In genomic region chr10:80518143-80518806, GRCh38 we compare ENCODE assay signal across 11 cellular contexts. TPM values are rescaled to one million over a fixed set of nuclear protein-coding genes. Genes with fewer than 3 reads are reported as not detected.
A peak's percentile ranks its signal among the peaks of the same experiment; 100 is the strongest.
DNase-seq lines count a peak whose midpoint lies in the region; ATAC-seq, FAIRE-seq and TF ChIP-seq lines count a peak whose summit lies in the region.
"Had no signal": no experiment of that assay in that cellular context is flagged by ENCODE, and none has a peak within 500 bp of the region (broad histone marks: within the 10 kb centered on the region; RNA-seq: fewer than 3 reads in every experiment).

No MANE protein-coding gene starts in this region.

- 82% methylated on average over 17 of the region's 17 CpGs for WGBS in GM12878 (ENCODE audit: insufficient coverage, insufficient replicate concordance, low lambda C conversion rate, missing lambda C conversion rate)
- 89 to 95% (median 93%) methylated on average over 17 of the region's 17 CpGs for WGBS in psoas muscle, 3 donors

- no peak for TF ChIP-seq EP300 in GM12878 (IDR thresholded peaks at IDR 0.05; ENCODE audit: borderline replicate concordance in 1 of 2, control insufficient read depth in 1 of 2, low read depth in 2 of 2, low read length in 2 of 2)

- BruUV-seq in GM12878 (replicated peaks; lab: Mats Ljungman, UMichigan), result no TSS peak

- DNase-seq in GM18507 (ENCODE audit: extremely low spot score, insufficient read length, low read depth), result no peak
- DNase-seq in GM12878 (ENCODE audit: low read depth, low spot score), result no peak
- peak in 1 of 2 donors; percentile 38 for DNase-seq in psoas muscle
- DNase-seq in kidney tubule cell (ENCODE audit: low spot score), result no peak
- DNase-seq in ACHN, result no peak
- no peak for DNase-seq in GDM1 (lab: John Stamatoyannopoulos, UW)
- DNase-seq: activated T-cell treated with anti-CD3 and anti-CD28 coated beads for 4 hours; NCI-H524; stimulated activated CD4-positive, alpha-beta T cell treated with anti-CD3 and anti-CD28 coated beads, Interleukin-2, amount 100 ng/mL, for 48 hours had no signal

- TF ChIP-seq RAD21 in GM12878 (IDR thresholded peaks at IDR 0.05; ENCODE audit: insufficient read depth, low read depth, low read length), result no peak

- H3K9me3 ChIP-seq in GM12878 (replicated peaks; ENCODE audit: control insufficient read depth, insufficient read depth, low read length), result no peaks in the 10 kb centered on the region
- H3K9me3 ChIP-seq in psoas muscle, result no peaks in the 10 kb centered on the region

- H3K9ac ChIP-seq in GM12878 (ENCODE audit: control insufficient read depth, insufficient read depth, low read length), result no peak overlapping the region

- no peaks in the 10 kb centered on the region for H3K79me2 ChIP-seq in GM12878 (ENCODE audit: control insufficient read depth, insufficient read depth, low read length)

- TF ChIP-seq CTCF in GM12878 (IDR thresholded peaks at IDR 0.05 in 2 of 3, conservative IDR thresholded peaks at IDR 0.05 in 1 of 3; ENCODE audit: control insufficient read depth in 2 of 3, extremely low read depth in 1 of 3, insufficient read depth in 1 of 3, low read depth in 3 of 3, low read length in 3 of 3), result no peak
- no peak for TF ChIP-seq CTCF in psoas muscle (IDR thresholded peaks at IDR 0.05)

- SMC1A ChIA-PET in GM12878 (lab: Charles Lee; ENCODE audit: uncharacterized antibody, unreplicated experiment), result no interaction called here

- in situ Hi-C loops in GM12878 (cut with MboI) (no loop called here), ACHN (cut with HindIII; ENCODE audit: low pct_ligation_motif_present, low pct_unique_long_range_greater_than_20kb, low sequenced_read_pairs) (no loop called here)

- no peaks in the 10 kb centered on the region for H4K20me1 ChIP-seq in GM12878 (ENCODE audit: control insufficient read depth, insufficient read depth)

- RAD21 ChIA-PET in GM12878 (lab: Charles Lee; ENCODE audit: unreplicated experiment), result no interaction called here

- peak; percentile 46 for FAIRE-seq in GM18507 (lab: Jason Lieb, UNC)
- no peak for FAIRE-seq in GM12878 (lab: Jason Lieb, UNC)
- FAIRE-seq: colon had no signal

- H3K4me3 ChIP-seq in GM12878 (no peak overlapping the region), psoas muscle (no peak overlapping the region)

- CTCF ChIA-PET in GM12878 (lab: Yijun Ruan, JAX), result no interaction called here

- H3K36me3 ChIP-seq in GM12878 (ENCODE audit: control insufficient read depth in 2 of 2, insufficient read depth in 2 of 2, low read length in 1 of 2), result peaks cover 8 to 9% of the 10 kb centered on the region in 2 experiments; a peak in 3 of 4 replicates
- H3K36me3 ChIP-seq in psoas muscle (ENCODE audit: insufficient read depth in 1 of 2, low read depth in 1 of 2), result peaks cover 4 to 76% of the 10 kb centered on the region in 2 donors

- intact Hi-C loops in GM12878 (cut with micrococcal nuclease; ENCODE audit: unreplicated experiment), result no loop called here
- intact Hi-C loops in psoas muscle (cut with DNase I), result no loop called here

- H3K4me1 ChIP-seq in GM12878 (ENCODE audit: control insufficient read depth, insufficient read depth, low read length) (peaks cover 6% of the 10 kb centered on the region), psoas muscle (peaks cover 5% of the 10 kb centered on the region)

- H2AFZ ChIP-seq in GM12878 (ENCODE audit: control insufficient read depth, low read depth, low read length), result no peak overlapping the region

- POLR2A ChIA-PET in GM12878 (lab: Charles Lee), result no interaction called here

- no peak overlapping the region for H3K4me2 ChIP-seq in GM12878 (ENCODE audit: control insufficient read depth, insufficient read depth)

- TF ChIP-seq POLR2A in GM12878 (IDR thresholded peaks at IDR 0.05; ENCODE audit: low read depth, low read length), result no peak

- H3K27me3 ChIP-seq in GM12878 (replicated peaks in 1 of 2; ENCODE audit: control insufficient read depth in 2 of 2, insufficient read depth in 2 of 2, low read length in 1 of 2), result no peaks in the 10 kb centered on the region
- H3K27me3 ChIP-seq in psoas muscle (ENCODE audit: insufficient read depth in 3 of 3, low read length in 2 of 3), result no peaks in the 10 kb centered on the region

- ATAC-seq in HG02759 (IDR thresholded peaks at IDR 0.05; ENCODE audit: unreplicated experiment), result peak; percentile 37
- peak; percentile 25; the same call in 2 of the 3 replicates for ATAC-seq in GM12878
- no peak for ATAC-seq in psoas muscle

- H3K27ac ChIP-seq in GM12878 (ENCODE audit: control insufficient read depth, insufficient read depth) (no peak overlapping the region), psoas muscle (peak overlapping the region; percentile 27)

TF ChIP-seq in GM12878, 131 proteins besides CTCF, POLR2A, EP300 and RAD21 (continues in another document):
- TF ChIP-seq CBX5 (IDR thresholded peaks at IDR 0.05; ENCODE audit: low read depth), result no peak
- no peak for TF ChIP-seq CREB1 (IDR thresholded peaks at IDR 0.05; ENCODE audit: low read depth)
- TF ChIP-seq PBX3 (IDR thresholded peaks at IDR 0.05; ENCODE audit: insufficient replicate concordance, low read depth, low read length), result no peak
- TF ChIP-seq NFXL1 (IDR thresholded peaks at IDR 0.05; ENCODE audit: borderline replicate concordance), result no peak
- no peak for TF ChIP-seq ATF3 (IDR thresholded peaks at IDR 0.05; ENCODE audit: borderline replicate concordance, extremely low read depth, low read depth, low read length)
- TF ChIP-seq MLLT1 (IDR thresholded peaks at IDR 0.05), result no peak
- TF ChIP-seq HSF1 (IDR thresholded peaks at IDR 0.05; ENCODE audit: low read depth, low read length), result no peak
- no peak for TF ChIP-seq TBL1XR1 (IDR thresholded peaks at IDR 0.05; ENCODE audit: low read depth, low read length)
- no peak for TF ChIP-seq NFYA (IDR thresholded peaks at IDR 0.05; ENCODE audit: borderline replicate concordance, low read depth, low read length)

RNA-seq across cellular contexts. Expression of gene SH2D4B, which starts 19.4 kb away (rescaled TPM):
- total RNA-seq in GM12878 (2013; cell fraction: nucleolus; rRNA removed), result 1.2 TPM in 2 replicates
- 0.05 and 0.06 TPM in 2 replicates for total RNA-seq in GM12878 (2014; rRNA removed)
- total RNA-seq in GM12878 (2014; rRNA removed; fragmentation: Illumina TruSeq; extraction: Trizol), result not detected in 2 replicates
- total RNA-seq in GM12878 (2021), result 0.13 and 0.19 TPM in 2 replicates
- polyA plus RNA-seq in GM12878 (2011; ENCODE audit: low read depth), result 0.07 TPM
- 0.14 TPM in 2 replicates for polyA plus RNA-seq in GM12878 (2011; rRNA removed)
- 0.08 and 0.09 TPM in 2 replicates for polyA plus RNA-seq in GM12878 (2011; cell fraction: cytosol; rRNA removed)
- polyA plus RNA-seq in GM12878 (2011; cell fraction: nucleus; rRNA removed), result 0.61 and 0.67 TPM in 2 replicates
- 0.05 and 0.13 TPM in 2 replicates for polyA plus RNA-seq in GM12878 (2012)
- polyA plus RNA-seq in GM12878 (2014; fragmentation: Illumina TruSeq; extraction: Trizol), result not detected in 2 replicates
- not detected for polyA plus RNA-seq in GM12878 (2014; fragmentation: Nextera tagmentation; extraction: Ambion mirVana)
- 0.04 TPM in 1 of 2 replicates, not detected in the other for polyA plus RNA-seq in GM12878 (2014; rRNA removed)
- under 1 TPM in 1 of 2 experiments, not detected in 1; 0.21 TPM for polyA plus RNA-seq in GM12878 (2016; fragmentation: Nextera tagmentation; extraction: Ambion mirVana)
- 0.29 and 0.52 TPM in 2 replicates for polyA minus RNA-seq in GM12878 (2011; rRNA and poly(A)+ RNA removed)
- 0.67 TPM in 1 of 2 replicates, not detected in the other for polyA minus RNA-seq in GM12878 (2011; cell fraction: cytosol; rRNA and poly(A)+ RNA removed)
- polyA minus RNA-seq in GM12878 (2011; cell fraction: nucleus; rRNA and poly(A)+ RNA removed), result 0.85 and 0.86 TPM in 2 replicates
- total RNA-seq in psoas muscle, result not detected
- polyA plus RNA-seq in psoas muscle, result under 1 TPM in 1 of 3 donors, not detected in 2; 0.01 TPM

Comparison
In these comparisons a context has a peak if more than half of its experiments do, and no peak if none do; other contexts are left out.
1. ATAC-seq: peak in HG02759 (single experiment) and GM12878 (single experiment); none in psoas muscle (0 of 4).